21 cellular contexts compared by ENCODE assay signal in the genomic region with DNA sequence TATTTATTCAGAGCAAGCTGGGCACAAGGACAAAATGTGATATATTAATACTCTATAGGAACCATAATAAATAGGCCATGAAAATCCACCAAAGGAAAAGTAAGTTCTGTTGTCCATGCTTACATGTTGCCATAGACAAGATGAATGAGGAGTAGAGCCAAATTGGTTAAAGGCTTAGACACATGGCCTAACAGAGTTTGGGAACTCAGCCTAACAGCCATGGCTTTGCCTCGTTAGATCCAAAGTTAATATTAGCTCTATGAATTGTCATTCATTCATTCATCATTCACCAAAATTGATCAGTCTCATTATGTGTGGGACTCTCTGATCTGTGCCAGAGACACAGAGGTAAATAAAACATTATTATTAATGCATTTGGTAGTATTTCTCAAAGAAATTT.
"Had no signal": no experiment of that assay in that cellular context is flagged by ENCODE, and none has a peak within 500 bp of the region (broad histone marks: within the 10 kb centered on the region; RNA-seq: fewer than 3 reads in every experiment).

No MANE protein-coding gene starts in this region.

- H3K4me1 ChIP-seq: left lung, spleen had no signal

- H3K27ac Mint-ChIP-seq: endodermal cell; nephron progenitor cell; stimulated activated memory B cell treated with anti-CD40 and anti-IgM and Interleukin-4, amounts not matched to agents 10 μg/mL and 1 μg/mL and 100 μg/mL, for 72 hours; stimulated activated naive CD8-positive, alpha-beta T cell treated with anti-CD3 and anti-CD28 coated beads, Interleukin-15, Interleukin-2, amounts not matched to agents 100 ng/mL and 50 ng/mL, for 24 hours had no signal

- H3K9me3 Mint-ChIP-seq: endodermal cell; nephron progenitor cell; stimulated activated memory B cell treated with anti-CD40 and anti-IgM and Interleukin-4, amounts not matched to agents 10 μg/mL and 1 μg/mL and 100 μg/mL, for 72 hours had no signal

- H3K9me3 ChIP-seq: left lung, lower lobe of right lung, spleen, thoracic aorta had no signal

- H3K4me3 Mint-ChIP-seq: endodermal cell; nephron progenitor cell; stimulated activated memory B cell treated with anti-CD40 and anti-IgM and Interleukin-4, amounts not matched to agents 10 μg/mL and 1 μg/mL and 100 μg/mL, for 72 hours; stimulated activated naive CD8-positive, alpha-beta T cell treated with anti-CD3 and anti-CD28 coated beads, Interleukin-15, Interleukin-2, amounts not matched to agents 100 ng/mL and 50 ng/mL, for 24 hours had no signal

- H3K36me3 ChIP-seq: left lung, lower lobe of right lung, spleen, thoracic aorta had no signal

- H3K27ac ChIP-seq: coronary artery, lower lobe of right lung, spleen had no signal

- H3K36me3 Mint-ChIP-seq: naive B cell; stimulated activated memory B cell treated with anti-CD40 and anti-IgM and Interleukin-4, amounts not matched to agents 10 μg/mL and 1 μg/mL and 100 μg/mL, for 72 hours had no signal

- H3K4me1 Mint-ChIP-seq: endodermal cell; naive B cell; nephron progenitor cell; stimulated activated memory B cell treated with anti-CD40 and anti-IgM and Interleukin-4, amounts not matched to agents 10 μg/mL and 1 μg/mL and 100 μg/mL, for 72 hours had no signal

- DNase-seq: effector CD4-positive, alpha-beta T cell; endodermal cell; erythroblast; glutamatergic neuron; islet precursor cell; left lung; lower lobe of right lung; mesendoderm; naive B cell; nephron progenitor cell; spleen; stimulated activated CD4-positive, alpha-beta T cell treated with anti-CD3 and anti-CD28 coated beads, Interleukin-15, amount 100 ng/mL, for 24 hours; stimulated activated CD4-positive, alpha-beta T cell treated with anti-CD3 and anti-CD28 coated beads, Interleukin-1b, Interleukin-23, amount 100 ng/mL, for 48 hours; stimulated activated CD4-positive, alpha-beta T cell treated with anti-CD3 and anti-CD28 coated beads, Interleukin-4, amount 100 ng/mL, for 24 hours; substantia nigra; trophoblast cell had no signal

- H3K27me3 Mint-ChIP-seq: naive B cell; stimulated activated memory B cell treated with anti-CD40 and anti-IgM and Interleukin-4, amounts not matched to agents 10 μg/mL and 1 μg/mL and 100 μg/mL, for 72 hours; stimulated activated naive CD8-positive, alpha-beta T cell treated with anti-CD3 and anti-CD28 coated beads, Interleukin-15, Interleukin-2, amounts not matched to agents 100 ng/mL and 50 ng/mL, for 24 hours had no signal

- H3K4me3 ChIP-seq: coronary artery, left lung, lower lobe of right lung, spleen, thoracic aorta had no signal

- H3K27me3 ChIP-seq: left lung, spleen had no signal

- ATAC-seq: left lung; lower lobe of right lung; sciatic nerve; stimulated activated memory B cell treated with anti-CD40 and anti-IgM and Interleukin-4, amounts not matched to agents 10 μg/mL and 1 μg/mL and 100 μg/mL, for 72 hours had no signal
